ENCODE assay signal across 1 cellular context in the genomic region with DNA sequence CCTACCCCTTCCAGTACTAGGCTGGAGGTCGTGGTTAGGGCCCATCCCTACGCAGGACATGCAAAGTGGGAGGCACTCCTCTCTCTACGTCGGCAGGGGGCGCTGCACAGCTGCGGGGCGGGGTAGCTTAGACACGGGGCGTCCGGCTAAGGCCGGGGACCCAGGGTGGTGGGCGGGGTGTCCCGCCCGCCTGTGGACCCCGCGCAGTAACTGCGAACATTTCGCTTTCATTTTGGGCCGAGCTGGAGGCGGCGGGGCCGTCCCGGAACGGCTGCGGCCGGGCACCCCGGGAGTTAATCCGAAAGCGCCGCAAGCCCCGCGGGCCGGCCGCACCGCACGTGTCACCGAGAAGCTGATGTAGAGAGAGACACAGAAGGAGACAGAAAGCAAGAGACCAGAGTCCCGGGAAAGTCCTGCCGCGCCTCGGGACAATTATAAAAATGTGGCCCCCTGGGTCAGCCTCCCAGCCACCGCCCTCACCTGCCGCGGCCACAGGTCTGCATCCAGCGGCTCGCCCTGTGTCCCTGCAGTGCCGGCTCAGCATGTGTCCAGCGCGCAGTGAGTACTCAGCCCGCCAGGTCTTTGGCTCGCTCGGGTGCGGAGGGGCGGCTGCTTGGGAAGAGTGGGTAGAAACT.
TF ChIP-seq lines count a peak whose summit lies in the region.

TSS of gene IL12A (plus strand) at position 219 of the 635 bp plus-strand sequence.

TF ChIP-seq in HEK293, 187 proteins besides CTCF, POLR2A, EP300 and RAD21 (continued from another document and continues in another):
- TF ChIP-seq, protein P1, sequence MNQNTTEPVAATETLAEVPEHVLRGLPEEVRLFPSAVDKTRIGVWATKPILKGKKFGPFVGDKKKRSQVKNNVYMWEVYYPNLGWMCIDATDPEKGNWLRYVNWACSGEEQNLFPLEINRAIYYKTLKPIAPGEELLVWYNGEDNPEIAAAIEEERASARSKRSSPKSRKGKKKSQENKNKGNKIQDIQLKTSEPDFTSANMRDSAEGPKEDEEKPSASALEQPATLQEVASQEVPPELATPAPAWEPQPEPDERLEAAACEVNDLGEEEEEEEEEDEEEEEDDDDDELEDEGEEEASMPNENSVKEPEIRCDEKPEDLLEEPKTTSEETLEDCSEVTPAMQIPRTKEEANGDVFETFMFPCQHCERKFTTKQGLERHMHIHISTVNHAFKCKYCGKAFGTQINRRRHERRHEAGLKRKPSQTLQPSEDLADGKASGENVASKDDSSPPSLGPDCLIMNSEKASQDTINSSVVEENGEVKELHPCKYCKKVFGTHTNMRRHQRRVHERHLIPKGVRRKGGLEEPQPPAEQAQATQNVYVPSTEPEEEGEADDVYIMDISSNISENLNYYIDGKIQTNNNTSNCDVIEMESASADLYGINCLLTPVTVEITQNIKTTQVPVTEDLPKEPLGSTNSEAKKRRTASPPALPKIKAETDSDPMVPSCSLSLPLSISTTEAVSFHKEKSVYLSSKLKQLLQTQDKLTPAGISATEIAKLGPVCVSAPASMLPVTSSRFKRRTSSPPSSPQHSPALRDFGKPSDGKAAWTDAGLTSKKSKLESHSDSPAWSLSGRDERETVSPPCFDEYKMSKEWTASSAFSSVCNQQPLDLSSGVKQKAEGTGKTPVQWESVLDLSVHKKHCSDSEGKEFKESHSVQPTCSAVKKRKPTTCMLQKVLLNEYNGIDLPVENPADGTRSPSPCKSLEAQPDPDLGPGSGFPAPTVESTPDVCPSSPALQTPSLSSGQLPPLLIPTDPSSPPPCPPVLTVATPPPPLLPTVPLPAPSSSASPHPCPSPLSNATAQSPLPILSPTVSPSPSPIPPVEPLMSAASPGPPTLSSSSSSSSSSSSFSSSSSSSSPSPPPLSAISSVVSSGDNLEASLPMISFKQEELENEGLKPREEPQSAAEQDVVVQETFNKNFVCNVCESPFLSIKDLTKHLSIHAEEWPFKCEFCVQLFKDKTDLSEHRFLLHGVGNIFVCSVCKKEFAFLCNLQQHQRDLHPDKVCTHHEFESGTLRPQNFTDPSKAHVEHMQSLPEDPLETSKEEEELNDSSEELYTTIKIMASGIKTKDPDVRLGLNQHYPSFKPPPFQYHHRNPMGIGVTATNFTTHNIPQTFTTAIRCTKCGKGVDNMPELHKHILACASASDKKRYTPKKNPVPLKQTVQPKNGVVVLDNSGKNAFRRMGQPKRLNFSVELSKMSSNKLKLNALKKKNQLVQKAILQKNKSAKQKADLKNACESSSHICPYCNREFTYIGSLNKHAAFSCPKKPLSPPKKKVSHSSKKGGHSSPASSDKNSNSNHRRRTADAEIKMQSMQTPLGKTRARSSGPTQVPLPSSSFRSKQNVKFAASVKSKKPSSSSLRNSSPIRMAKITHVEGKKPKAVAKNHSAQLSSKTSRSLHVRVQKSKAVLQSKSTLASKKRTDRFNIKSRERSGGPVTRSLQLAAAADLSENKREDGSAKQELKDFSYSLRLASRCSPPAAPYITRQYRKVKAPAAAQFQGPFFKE (tag by site-specific recombination; IDR thresholded peaks at IDR 0.05; ENCODE audit: borderline replicate concordance): no peak
- no peak for TF ChIP-seq HOXA7 (CRISPR knock-in tag; IDR thresholded peaks at IDR 0.05; ENCODE audit: borderline replicate concordance)
- no peak for TF ChIP-seq ZNF664 (tag by site-specific recombination; IDR thresholded peaks at IDR 0.05)
- no peak for TF ChIP-seq ZNF791 (tag by site-specific recombination; IDR thresholded peaks at IDR 0.05)
- TF ChIP-seq, protein P2, sequence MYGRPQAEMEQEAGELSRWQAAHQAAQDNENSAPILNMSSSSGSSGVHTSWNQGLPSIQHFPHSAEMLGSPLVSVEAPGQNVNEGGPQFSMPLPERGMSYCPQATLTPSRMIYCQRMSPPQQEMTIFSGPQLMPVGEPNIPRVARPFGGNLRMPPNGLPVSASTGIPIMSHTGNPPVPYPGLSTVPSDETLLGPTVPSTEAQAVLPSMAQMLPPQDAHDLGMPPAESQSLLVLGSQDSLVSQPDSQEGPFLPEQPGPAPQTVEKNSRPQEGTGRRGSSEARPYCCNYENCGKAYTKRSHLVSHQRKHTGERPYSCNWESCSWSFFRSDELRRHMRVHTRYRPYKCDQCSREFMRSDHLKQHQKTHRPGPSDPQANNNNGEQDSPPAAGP (tag by site-specific recombination; IDR thresholded peaks at IDR 0.05): no peak
- no peak for TF ChIP-seq ZNF148 (tag by site-specific recombination; IDR thresholded peaks at IDR 0.05; ENCODE audit: borderline replicate concordance)
- peak; percentile 73 for TF ChIP-seq ZNF335 (tag by site-specific recombination; conservative IDR thresholded peaks at IDR 0.05)
- TF ChIP-seq ZNF169 (tag by site-specific recombination; IDR thresholded peaks at IDR 0.05): no peak
- no peak for TF ChIP-seq ZNF404 (tag by site-specific recombination; IDR thresholded peaks at IDR 0.05)
- no peak for TF ChIP-seq TRIM28 (IDR thresholded peaks at IDR 0.05; ENCODE audit: borderline replicate concordance, low read length)
- TF ChIP-seq ZNF658 (tag by site-specific recombination; IDR thresholded peaks at IDR 0.05): no peak
- TF ChIP-seq PRDM4 (tag by site-specific recombination; IDR thresholded peaks at IDR 0.05): no peak
- TF ChIP-seq, protein P3, sequence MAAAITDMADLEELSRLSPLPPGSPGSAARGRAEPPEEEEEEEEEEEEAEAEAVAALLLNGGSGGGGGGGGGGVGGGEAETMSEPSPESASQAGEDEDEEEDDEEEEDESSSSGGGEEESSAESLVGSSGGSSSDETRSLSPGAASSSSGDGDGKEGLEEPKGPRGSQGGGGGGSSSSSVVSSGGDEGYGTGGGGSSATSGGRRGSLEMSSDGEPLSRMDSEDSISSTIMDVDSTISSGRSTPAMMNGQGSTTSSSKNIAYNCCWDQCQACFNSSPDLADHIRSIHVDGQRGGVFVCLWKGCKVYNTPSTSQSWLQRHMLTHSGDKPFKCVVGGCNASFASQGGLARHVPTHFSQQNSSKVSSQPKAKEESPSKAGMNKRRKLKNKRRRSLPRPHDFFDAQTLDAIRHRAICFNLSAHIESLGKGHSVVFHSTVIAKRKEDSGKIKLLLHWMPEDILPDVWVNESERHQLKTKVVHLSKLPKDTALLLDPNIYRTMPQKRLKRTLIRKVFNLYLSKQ (tag by site-specific recombination; IDR thresholded peaks at IDR 0.05; ENCODE audit: borderline replicate concordance): no peak
- TF ChIP-seq SP3 (tag by site-specific recombination; IDR thresholded peaks at IDR 0.05): peak; percentile 63
- TF ChIP-seq ZNF473 (tag by site-specific recombination; IDR thresholded peaks at IDR 0.05): no peak
- TF ChIP-seq ZFP3 (tag by site-specific recombination; IDR thresholded peaks at IDR 0.05; ENCODE audit: low read depth): no peak
- TF ChIP-seq ZBTB21 (tag by site-specific recombination; IDR thresholded peaks at IDR 0.05): no peak
- TF ChIP-seq ZNF157 (tag by site-specific recombination; IDR thresholded peaks at IDR 0.05): no peak
- TF ChIP-seq SP7 (tag by site-specific recombination; IDR thresholded peaks at IDR 0.05): peak; percentile 60
- TF ChIP-seq, protein P4, sequence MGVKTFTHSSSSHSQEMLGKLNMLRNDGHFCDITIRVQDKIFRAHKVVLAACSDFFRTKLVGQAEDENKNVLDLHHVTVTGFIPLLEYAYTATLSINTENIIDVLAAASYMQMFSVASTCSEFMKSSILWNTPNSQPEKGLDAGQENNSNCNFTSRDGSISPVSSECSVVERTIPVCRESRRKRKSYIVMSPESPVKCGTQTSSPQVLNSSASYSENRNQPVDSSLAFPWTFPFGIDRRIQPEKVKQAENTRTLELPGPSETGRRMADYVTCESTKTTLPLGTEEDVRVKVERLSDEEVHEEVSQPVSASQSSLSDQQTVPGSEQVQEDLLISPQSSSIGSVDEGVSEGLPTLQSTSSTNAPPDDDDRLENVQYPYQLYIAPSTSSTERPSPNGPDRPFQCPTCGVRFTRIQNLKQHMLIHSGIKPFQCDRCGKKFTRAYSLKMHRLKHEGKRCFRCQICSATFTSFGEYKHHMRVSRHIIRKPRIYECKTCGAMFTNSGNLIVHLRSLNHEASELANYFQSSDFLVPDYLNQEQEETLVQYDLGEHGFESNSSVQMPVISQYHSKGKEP (tag by site-specific recombination; IDR thresholded peaks at IDR 0.05): no peak
- TF ChIP-seq ZNF416 (tag by site-specific recombination; IDR thresholded peaks at IDR 0.05): no peak
- no peak for TF ChIP-seq ZSCAN16 (tag by site-specific recombination; IDR thresholded peaks at IDR 0.05)
- 0 out of 2 replicates have a peak, but pooled peaks have one; percentile 17 for TF ChIP-seq ZNF600 (tag by site-specific recombination; IDR thresholded peaks at IDR 0.05)
- TF ChIP-seq ZNF843 (tag by site-specific recombination; IDR thresholded peaks at IDR 0.05): no peak
- no peak for TF ChIP-seq ZNF704 (tag by site-specific recombination; IDR thresholded peaks at IDR 0.05)
- peak; percentile 62; the same call in 1 of the 2 replicates for TF ChIP-seq ZBTB48 (tag by site-specific recombination; IDR thresholded peaks at IDR 0.05)
- TF ChIP-seq, protein P5, sequence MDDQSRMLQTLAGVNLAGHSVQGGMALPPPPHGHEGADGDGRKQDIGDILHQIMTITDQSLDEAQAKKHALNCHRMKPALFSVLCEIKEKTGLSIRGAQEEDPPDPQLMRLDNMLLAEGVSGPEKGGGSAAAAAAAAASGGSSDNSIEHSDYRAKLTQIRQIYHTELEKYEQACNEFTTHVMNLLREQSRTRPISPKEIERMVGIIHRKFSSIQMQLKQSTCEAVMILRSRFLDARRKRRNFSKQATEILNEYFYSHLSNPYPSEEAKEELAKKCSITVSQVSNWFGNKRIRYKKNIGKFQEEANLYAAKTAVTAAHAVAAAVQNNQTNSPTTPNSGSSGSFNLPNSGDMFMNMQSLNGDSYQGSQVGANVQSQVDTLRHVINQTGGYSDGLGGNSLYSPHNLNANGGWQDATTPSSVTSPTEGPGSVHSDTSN (CRISPR knock-in tag; IDR thresholded peaks at IDR 0.05): no peak
- no peak for TF ChIP-seq MEIS1 (CRISPR knock-in tag; IDR thresholded peaks at IDR 0.05; ENCODE audit: borderline replicate concordance)
- TF ChIP-seq BCL11A (tag by site-specific recombination; IDR thresholded peaks at IDR 0.05; ENCODE audit: low read depth): no peak
- peak; percentile 35; the same call in 1 of the 2 replicates for TF ChIP-seq ZBTB17 (tag by site-specific recombination; IDR thresholded peaks at IDR 0.05)
- no peak for TF ChIP-seq ZNF747 (tag by site-specific recombination; IDR thresholded peaks at IDR 0.05)
- TF ChIP-seq ZNF596 (tag by site-specific recombination; IDR thresholded peaks at IDR 0.05): peak; percentile 15
- TF ChIP-seq ZNF140 (tag by site-specific recombination; IDR thresholded peaks at IDR 0.05): no peak
- TF ChIP-seq, protein P6, sequence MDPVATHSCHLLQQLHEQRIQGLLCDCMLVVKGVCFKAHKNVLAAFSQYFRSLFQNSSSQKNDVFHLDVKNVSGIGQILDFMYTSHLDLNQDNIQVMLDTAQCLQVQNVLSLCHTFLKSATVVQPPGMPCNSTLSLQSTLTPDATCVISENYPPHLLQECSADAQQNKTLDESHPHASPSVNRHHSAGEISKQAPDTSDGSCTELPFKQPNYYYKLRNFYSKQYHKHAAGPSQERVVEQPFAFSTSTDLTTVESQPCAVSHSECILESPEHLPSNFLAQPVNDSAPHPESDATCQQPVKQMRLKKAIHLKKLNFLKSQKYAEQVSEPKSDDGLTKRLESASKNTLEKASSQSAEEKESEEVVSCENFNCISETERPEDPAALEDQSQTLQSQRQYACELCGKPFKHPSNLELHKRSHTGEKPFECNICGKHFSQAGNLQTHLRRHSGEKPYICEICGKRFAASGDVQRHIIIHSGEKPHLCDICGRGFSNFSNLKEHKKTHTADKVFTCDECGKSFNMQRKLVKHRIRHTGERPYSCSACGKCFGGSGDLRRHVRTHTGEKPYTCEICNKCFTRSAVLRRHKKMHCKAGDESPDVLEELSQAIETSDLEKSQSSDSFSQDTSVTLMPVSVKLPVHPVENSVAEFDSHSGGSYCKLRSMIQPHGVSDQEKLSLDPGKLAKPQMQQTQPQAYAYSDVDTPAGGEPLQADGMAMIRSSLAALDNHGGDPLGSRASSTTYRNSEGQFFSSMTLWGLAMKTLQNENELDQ (tag by site-specific recombination; IDR thresholded peaks at IDR 0.05; ENCODE audit: low read depth): no peak
- no peak for TF ChIP-seq IKZF3 (tag by site-specific recombination; IDR thresholded peaks at IDR 0.05)
- TF ChIP-seq ZNF211 (tag by site-specific recombination; IDR thresholded peaks at IDR 0.05; ENCODE audit: low read depth): no peak
- TF ChIP-seq ZNF138 (tag by site-specific recombination; IDR thresholded peaks at IDR 0.05; ENCODE audit: borderline replicate concordance): no peak
